Comparison of ENCODE assay signal across 9 cellular contexts in genomic region chr13:68275758-68276157, GRCh38.
"Had no signal": no experiment of that assay in that cellular context is flagged by ENCODE, and none has a peak within 500 bp of the region (broad histone marks: within the 10 kb centered on the region; RNA-seq: fewer than 3 reads in every experiment).

No MANE protein-coding gene starts in this region.

- H3K4me1 ChIP-seq: HAP-1 had no signal

- H3K27ac ChIP-seq: GM23248, HL-60 had no signal

- H3K9ac ChIP-seq: GM23248 had no signal

- DNase-seq: GM23248, GOT3, H7, IMR-90, KG1 had no signal

- H3K36me3 ChIP-seq: HAP-1 had no signal

- H3K9me3 ChIP-seq: HAP-1 had no signal

- H2AFZ ChIP-seq: GM23248 had no signal

- H3K4me3 ChIP-seq: GM23248, HAP-1, K562 had no signal

- ATAC-seq: HCT116, K562 had no signal
